Comparison of ENCODE assay signal across 11 cellular contexts in the genomic region with DNA sequence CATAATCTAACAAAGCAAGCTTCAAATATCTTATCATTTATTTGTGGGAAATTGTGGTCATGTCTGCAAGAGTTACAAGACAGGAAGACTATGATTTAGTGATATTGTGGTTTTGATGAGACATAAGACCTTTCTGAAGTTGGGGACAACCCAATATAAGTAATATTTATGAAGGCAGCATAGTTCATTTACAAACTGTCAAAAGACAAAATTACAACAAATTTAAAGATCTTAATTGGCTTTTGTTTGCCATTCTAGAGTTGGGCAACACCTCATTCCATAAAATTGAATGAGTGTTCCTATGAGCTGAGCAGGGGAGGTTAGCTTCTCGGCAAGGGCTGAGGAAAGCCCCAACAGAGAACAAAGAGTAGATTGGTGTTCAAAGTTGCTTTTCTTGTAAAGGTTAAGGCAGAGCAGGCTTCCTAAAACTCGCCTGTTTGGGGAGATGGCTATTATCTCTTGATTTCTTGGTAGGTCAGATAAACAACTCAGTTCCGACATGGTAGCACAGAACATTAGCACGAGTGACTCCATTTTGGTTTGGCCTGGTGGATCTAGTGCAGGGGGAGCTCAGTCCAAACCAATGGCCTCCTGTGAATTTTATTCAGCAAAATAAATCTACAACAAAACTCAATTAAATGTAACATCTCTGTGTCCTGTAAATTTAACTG. TPM values are rescaled to one million over a fixed set of nuclear protein-coding genes. Genes with fewer than 3 reads are reported as not detected.
DNase-seq lines count a peak whose midpoint lies in the region; ATAC-seq and TF ChIP-seq lines count a peak whose summit lies in the region.
"Had no signal": no experiment of that assay in that cellular context is flagged by ENCODE, and none has a peak within 500 bp of the region (broad histone marks: within the 10 kb centered on the region; RNA-seq: fewer than 3 reads in every experiment).

No MANE protein-coding gene starts in this region.

- H3K27ac ChIP-seq in stomach = peak overlapping the region in 4 of 5 donors; percentile 63 to 79 (median 66)

- H3K36me3 ChIP-seq in stomach = no peaks in the 10 kb centered on the region

- peaks cover 31% of the 10 kb centered on the region for H3K4me1 Mint-ChIP-seq in activated T-cell treated with anti-CD3 and anti-CD28 coated beads, Interleukin-2, amount 50 U/mL, for 4 hours (ENCODE audit: low read depth)

- no peak for TF ChIP-seq CTCF in fibroblast of villous mesenchyme (IDR thresholded peaks at IDR 0.05; ENCODE audit: insufficient read depth, low read depth, low read length)
- no peak for TF ChIP-seq CTCF in stomach (IDR thresholded peaks at IDR 0.05)

- no peak for TF ChIP-seq EP300 in stomach (IDR thresholded peaks at IDR 0.05)

- ATAC-seq in activated T-cell treated with anti-CD3 and anti-CD28 coated beads, Interleukin-2, amount 50 U/mL, for 4 hours = peak; percentile 20 to 31
- no peak for ATAC-seq in HG02852 (IDR thresholded peaks at IDR 0.05; ENCODE audit: unreplicated experiment)
- no peak for ATAC-seq in HG03520 (IDR thresholded peaks at IDR 0.05; ENCODE audit: unreplicated experiment)

- H3K4me1 ChIP-seq in stomach = peaks cover 16 to 35% (median 31%) of the 10 kb centered on the region in 4 donors

- intact Hi-C loops in stomach (cut with DNase I; ENCODE audit: low total_unique reads) = no loop called here

- H3K27me3 ChIP-seq in stomach = peaks cover 0 to 5% (median 0%) of the 10 kb centered on the region in 3 donors

- TF ChIP-seq POLR2A in stomach (IDR thresholded peaks at IDR 0.05) = no peak

- WGBS in stomach, 5 donors = 30 to 60% (median 39%) methylated on average over 4 of the region's 4 CpGs

- H3K9me3 Mint-ChIP-seq in activated T-cell treated with anti-CD3 and anti-CD28 coated beads, Interleukin-2, amount 50 U/mL, for 4 hours = no peaks in the 10 kb centered on the region

- no peak for DNase-seq in activated T-cell treated with anti-CD3 and anti-CD28 coated beads, Interleukin-2, amount 50 U/mL, for 4 hours
- no peak for DNase-seq in activated T-cell treated with anti-CD3 and anti-CD28 coated beads, Interleukin-2, amount 50 U/mL, for 48 hours
- DNase-seq in SW480 (ENCODE audit: low spot score) (peak; percentile 50), fibroblast of villous mesenchyme (ENCODE audit: low read depth) (peak; percentile 78), stomach (no peak), Ammon's horn (ENCODE audit: low spot score) (no peak)
- DNase-seq: Karpas-422; stimulated activated CD4-positive, alpha-beta T cell treated with anti-CD3 and anti-CD28 coated beads, Interleukin-2, amount 100 ng/mL, for 48 hours; substantia nigra had no signal

- H3K4me3 ChIP-seq in fibroblast of villous mesenchyme (ENCODE audit: low read depth, low read length) (no peak overlapping the region), stomach (no peak overlapping the region)

- H3K36me3 Mint-ChIP-seq in activated T-cell treated with anti-CD3 and anti-CD28 coated beads, Interleukin-2, amount 50 U/mL, for 4 hours (ENCODE audit: insufficient read depth) = peaks cover 2% of the 10 kb centered on the region

- H3K4me3 Mint-ChIP-seq in activated T-cell treated with anti-CD3 and anti-CD28 coated beads, Interleukin-2, amount 50 U/mL, for 4 hours = no peak overlapping the region

- peaks cover 7% of the 10 kb centered on the region for H3K27me3 Mint-ChIP-seq in activated T-cell treated with anti-CD3 and anti-CD28 coated beads, Interleukin-2, amount 50 U/mL, for 4 hours (ENCODE audit: low read depth)

- no peaks in the 10 kb centered on the region for H3K9me3 ChIP-seq in stomach

RNA-seq across cellular contexts. Expression of a gene that starts 10.9 kb away (rescaled TPM):
- total RNA-seq in activated T-cell treated with anti-CD3 and anti-CD28 coated beads, Interleukin-2, amount 50 U/mL, for 4 hours = 10 to 100 TPM; 10.8 to 12.6 (median 12.4) TPM
- total RNA-seq in fibroblast of villous mesenchyme = 8.4 and 9.5 TPM in 2 replicates
- 10 to 100 TPM in 4 of 5 donors, 1 to 10 TPM in 1; 3.1 to 65.3 (median 11.9) TPM for total RNA-seq in stomach
- polyA plus RNA-seq in stomach = 10 to 100 TPM in 2 of 3 donors, 1 to 10 TPM in 1; 4.9 to 18.8 (median 13.1) TPM

Comparison
In these comparisons a context has a peak if more than half of its experiments do, and no peak if none do; other contexts are left out.
1. ATAC-seq: peak in activated T-cell treated with anti-CD3 and anti-CD28 coated beads, Interleukin-2, amount 50 U/mL, for 4 hours (2 of 2); none in HG02852 (single experiment) and HG03520 (single experiment).
2. DNase-seq: peak in SW480 (single experiment) and fibroblast of villous mesenchyme (single experiment); none in activated T-cell treated with anti-CD3 and anti-CD28 coated beads, Interleukin-2, amount 50 U/mL, for 4 hours (single experiment), activated T-cell treated with anti-CD3 and anti-CD28 coated beads, Interleukin-2, amount 50 U/mL, for 48 hours (0 of 2), stomach (single experiment) and Ammon's horn (single experiment).